Comparison of ENCODE assay signal across 8 cellular contexts in the genomic region with DNA sequence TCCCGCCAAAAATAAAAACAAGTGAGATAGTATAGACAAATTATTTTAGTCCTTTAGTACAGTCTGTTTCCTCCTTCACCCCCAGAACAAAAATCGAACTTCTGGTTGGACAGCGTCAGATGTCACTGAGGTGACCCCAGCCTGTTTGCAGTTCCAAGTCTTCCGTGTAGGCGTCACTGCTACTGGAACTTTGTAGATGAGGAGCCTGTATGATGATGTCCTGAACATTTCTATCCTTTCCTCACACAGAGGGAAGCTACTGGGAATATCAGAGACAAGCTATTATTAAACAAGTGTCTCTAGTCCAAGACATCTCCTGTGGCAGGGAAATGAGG. TPM values are rescaled to one million over a fixed set of nuclear protein-coding genes. Genes with fewer than 3 reads are reported as not detected.
DNase-seq lines count a peak whose midpoint lies in the region; ATAC-seq, FAIRE-seq and TF ChIP-seq lines count a peak whose summit lies in the region.

No MANE protein-coding gene starts in this region.

- TF ChIP-seq POLR2A in endothelial cell of umbilical vein (IDR thresholded peaks at IDR 0.05; ENCODE audit: low read depth, low read length) = no peak

- no peak for ATAC-seq in activated CD4-positive, alpha-beta T cell treated with anti-CD3 and anti-CD28 coated beads for 36 hours
- ATAC-seq in GM21717 (IDR thresholded peaks at IDR 0.05; ENCODE audit: unreplicated experiment) (no peak), GM21576 (IDR thresholded peaks at IDR 0.05; ENCODE audit: unreplicated experiment) (no peak)

- DNase-seq in activated CD4-positive, alpha-beta T cell treated with anti-CD3 and anti-CD28 coated beads for 36 hours = no peak
- no peak for DNase-seq in activated CD4-positive, alpha-beta T cell treated with anti-CD3 and anti-CD28 coated beads for 1 hour
- DNase-seq in SJSA1 (ENCODE audit: low read depth in 1 of 2, low spot score in 2 of 2) (no peak), endothelial cell of umbilical vein (ENCODE audit: low read depth, low spot score) (peak; percentile 55), nephron progenitor cell (no peak), germinal center (ENCODE audit: low spot score) (no peak)

- H3K4me1 ChIP-seq in SJSA1 (replicated peaks) (peaks cover 44% of the 10 kb centered on the region), endothelial cell of umbilical vein (ENCODE audit: control insufficient read depth, extremely low read depth, insufficient read depth, low read length) (peaks cover 55% of the 10 kb centered on the region)

- H3K36me3 ChIP-seq in SJSA1 (peaks cover 52% of the 10 kb centered on the region), endothelial cell of umbilical vein (ENCODE audit: control insufficient read depth in 2 of 2, extremely low read depth in 1 of 2, insufficient read depth in 2 of 2, low read length in 2 of 2) (no peaks in the 10 kb centered on the region)

- H3K27ac Mint-ChIP-seq in activated CD4-positive, alpha-beta T cell treated with anti-CD3 and anti-CD28 coated beads for 36 hours = peak overlapping the region; percentile 95
- peak overlapping the region; percentile 97 for H3K27ac Mint-ChIP-seq in nephron progenitor cell

- peak overlapping the region; percentile 91; the same call in 1 of the 2 replicates for H3K27ac ChIP-seq in SJSA1
- peak overlapping the region; percentile 49 for H3K27ac ChIP-seq in endothelial cell of umbilical vein (ENCODE audit: insufficient read depth, low read depth, low read length)

- dilution Hi-C loops in endothelial cell of umbilical vein (cut with MboI; ENCODE audit: extremely low pct_ligation_motif_present, low sequenced_read_pairs) = loop anchor here (25.0 kb wide), 1 partner anchor 127 kb away; a partner anchor contains a TSS

- peak overlapping the region; percentile 38 for H3K4me2 ChIP-seq in endothelial cell of umbilical vein (ENCODE audit: insufficient read depth, low read length)

- FAIRE-seq in endothelial cell of umbilical vein (lab: Jason Lieb, UNC) = peak; percentile 47

- intact Hi-C loops in activated CD4-positive, alpha-beta T cell treated with anti-CD3 and anti-CD28 coated beads for 36 hours (cut with DNase I, micrococcal nuclease) = loop anchor here (5.0 kb wide), 2 partner anchors 37 to 348 kb away; no protein-coding TSS in a partner anchor
- intact Hi-C loops in endothelial cell of umbilical vein (cut with micrococcal nuclease) = loop anchor here (1.0 kb wide), 1 partner anchor 139 kb away; a partner anchor contains a TSS

- no peak overlapping the region for H3K9ac ChIP-seq in endothelial cell of umbilical vein (replicated peaks; ENCODE audit: extremely low read depth, insufficient read depth, low read length)

- POLR2A ChIA-PET in activated CD4-positive, alpha-beta T cell treated with anti-CD3 and anti-CD28 coated beads for 36 hours (lab: Charles Lee) = interaction anchor here (0.6 to 1.4 kb wide), 4 partner anchors 9 to 41 kb away, joined by 3 to 6 read pairs (median 4); a partner anchor contains a TSS
- POLR2A ChIA-PET in endothelial cell of umbilical vein (lab: Charles Lee) = interaction anchor here (1.0 to 2.9 kb wide), 3 partner anchors 18 to 114 kb away, joined by 4 to 13 read pairs (median 4); a partner anchor contains a TSS

- BruUV-seq in endothelial cell of umbilical vein (replicated peaks; lab: Mats Ljungman, UMichigan) = no TSS peak

- H4K20me1 ChIP-seq in endothelial cell of umbilical vein (replicated peaks; ENCODE audit: control insufficient read depth, extremely low read depth, insufficient read depth, low read length) = no peaks in the 10 kb centered on the region

- H3K4me1 Mint-ChIP-seq in activated CD4-positive, alpha-beta T cell treated with anti-CD3 and anti-CD28 coated beads for 36 hours = peaks cover 50% of the 10 kb centered on the region
- peaks cover 82% of the 10 kb centered on the region for H3K4me1 Mint-ChIP-seq in nephron progenitor cell

- H3K4me3 Mint-ChIP-seq in activated CD4-positive, alpha-beta T cell treated with anti-CD3 and anti-CD28 coated beads for 36 hours = peak overlapping the region; percentile 78
- peak overlapping the region; percentile 94 for H3K4me3 Mint-ChIP-seq in nephron progenitor cell

- no peaks in the 10 kb centered on the region for H3K9me3 Mint-ChIP-seq in activated CD4-positive, alpha-beta T cell treated with anti-CD3 and anti-CD28 coated beads for 36 hours (ENCODE audit: low read depth)
- H3K9me3 Mint-ChIP-seq in nephron progenitor cell = no peaks in the 10 kb centered on the region

- CTCF ChIA-PET in activated CD4-positive, alpha-beta T cell treated with anti-CD3 and anti-CD28 coated beads for 36 hours (lab: Charles Lee) = interaction anchor here (1.0 to 4.5 kb wide), 9 partner anchors 8 to 129 kb away, joined by 3 to 74 read pairs (median 8); a partner anchor contains a TSS
- CTCF ChIA-PET in endothelial cell of umbilical vein (lab: Charles Lee) = interaction anchor here (0.9 to 15.8 kb wide), 8 partner anchors 11 to 133 kb away, joined by 3 to 584 read pairs (median 4); a partner anchor contains a TSS

- H3K27me3 Mint-ChIP-seq in activated CD4-positive, alpha-beta T cell treated with anti-CD3 and anti-CD28 coated beads for 36 hours = no peaks in the 10 kb centered on the region
- H3K27me3 Mint-ChIP-seq in nephron progenitor cell (ENCODE audit: low read depth, poor library complexity) = no peaks in the 10 kb centered on the region

- TF ChIP-seq CTCF in endothelial cell of umbilical vein (IDR thresholded peaks at IDR 0.05; ENCODE audit: extremely low read depth in 1 of 2, insufficient read depth in 1 of 2, low read depth in 1 of 2, low read length in 2 of 2) (peak in 1 of 2 donors; percentile 6), nephron progenitor cell (IDR thresholded peaks at IDR 0.05) (no peak)

- no peaks in the 10 kb centered on the region for H3K9me3 ChIP-seq in SJSA1 (replicated peaks)
- H3K9me3 ChIP-seq in endothelial cell of umbilical vein (replicated peaks; ENCODE audit: control insufficient read depth, insufficient read depth, low read length) = no peaks in the 10 kb centered on the region

- H2AFZ ChIP-seq in endothelial cell of umbilical vein (ENCODE audit: low read depth, low read length) = no peak overlapping the region

- H3K27me3 ChIP-seq in SJSA1 (replicated peaks) (no peaks in the 10 kb centered on the region), endothelial cell of umbilical vein (ENCODE audit: control insufficient read depth in 2 of 2, insufficient read depth in 2 of 2, low read length in 2 of 2) (no peaks in the 10 kb centered on the region)

- H3K9me1 ChIP-seq in endothelial cell of umbilical vein (replicated peaks; ENCODE audit: control insufficient read depth, extremely low read depth, insufficient read depth, low read length) = no peaks in the 10 kb centered on the region

- H3K36me3 Mint-ChIP-seq in activated CD4-positive, alpha-beta T cell treated with anti-CD3 and anti-CD28 coated beads for 36 hours (ENCODE audit: low read depth) = peaks cover 10% of the 10 kb centered on the region
- H3K36me3 Mint-ChIP-seq in nephron progenitor cell (ENCODE audit: low read depth) = no peaks in the 10 kb centered on the region

- peaks cover 35% of the 10 kb centered on the region for H3K79me2 ChIP-seq in endothelial cell of umbilical vein (ENCODE audit: control insufficient read depth, insufficient read depth, low read length)

- H3K4me3 ChIP-seq in SJSA1 (peak overlapping the region; percentile 82), endothelial cell of umbilical vein (replicated peaks in 1 of 3; ENCODE audit: insufficient read depth in 1 of 3, low read depth in 1 of 3, low read length in 3 of 3) (peak overlapping the region in 1 of 3 experiments; percentile 41)

TF ChIP-seq in endothelial cell of umbilical vein, 7 proteins besides CTCF, POLR2A, EP300 and RAD21 (continues in another document):
- no peak for TF ChIP-seq MYC (IDR thresholded peaks at IDR 0.05; ENCODE audit: low read depth, low read length)

RNA-seq across cellular contexts. Expression of a gene that starts 0.9 kb away (rescaled TPM):
- 10 to 100 TPM; 21.3 to 26.3 TPM for total RNA-seq in activated CD4-positive, alpha-beta T cell treated with anti-CD3 and anti-CD28 coated beads for 36 hours
- total RNA-seq in SJSA1 (2014; rRNA removed; shearing (Covaris generic)) = 50.7 and 116 TPM in 2 replicates
- total RNA-seq in endothelial cell of umbilical vein = 58.2 and 59.0 TPM in 2 replicates
- polyA plus RNA-seq in endothelial cell of umbilical vein = 26.9 and 27.8 TPM in 2 replicates
- polyA plus RNA-seq in endothelial cell of umbilical vein (2011; cell fraction: cytosol; rRNA removed) = 27.0 and 28.4 TPM in 2 replicates
- polyA plus RNA-seq in endothelial cell of umbilical vein (2011; cell fraction: nucleus; rRNA removed) = 31.4 and 38.2 TPM in 2 replicates
- polyA plus RNA-seq in endothelial cell of umbilical vein (2012) = 37.4 and 43.1 TPM in 2 replicates
- 57.0 and 59.8 TPM in 2 replicates for polyA minus RNA-seq in endothelial cell of umbilical vein
- 31.0 TPM for polyA minus RNA-seq in endothelial cell of umbilical vein (2011; cell fraction: cytosol; rRNA and poly(A)+ RNA removed)
- 30.9 and 35.3 TPM in 2 replicates for polyA minus RNA-seq in endothelial cell of umbilical vein (2011; cell fraction: nucleus; rRNA and poly(A)+ RNA removed)

RNA-seq across cellular contexts. Expression of a gene that starts 18.1 kb away (rescaled TPM):
- total RNA-seq in activated CD4-positive, alpha-beta T cell treated with anti-CD3 and anti-CD28 coated beads for 36 hours = 100 to 1,000 TPM; 271 to 368 TPM
- total RNA-seq in SJSA1 (2014; rRNA removed; shearing (Covaris generic)) = 535 and 581 TPM in 2 replicates
- 309 and 316 TPM in 2 replicates for total RNA-seq in endothelial cell of umbilical vein
- polyA plus RNA-seq in endothelial cell of umbilical vein = 133 and 147 TPM in 2 replicates
- polyA plus RNA-seq in endothelial cell of umbilical vein (2011; cell fraction: cytosol; rRNA removed) = 128 and 129 TPM in 2 replicates
- 353 and 457 TPM in 2 replicates for polyA plus RNA-seq in endothelial cell of umbilical vein (2011; cell fraction: nucleus; rRNA removed)
- polyA plus RNA-seq in endothelial cell of umbilical vein (2012) = 229 and 250 TPM in 2 replicates
- polyA minus RNA-seq in endothelial cell of umbilical vein = 482 and 618 TPM in 2 replicates
- polyA minus RNA-seq in endothelial cell of umbilical vein (2011; cell fraction: cytosol; rRNA and poly(A)+ RNA removed) = 249 TPM
- polyA minus RNA-seq in endothelial cell of umbilical vein (2011; cell fraction: nucleus; rRNA and poly(A)+ RNA removed) = 376 and 579 TPM in 2 replicates

RNA-seq across cellular contexts. Expression of a gene that starts 33.8 kb away (rescaled TPM):
- total RNA-seq in activated CD4-positive, alpha-beta T cell treated with anti-CD3 and anti-CD28 coated beads for 36 hours = under 1 TPM in 1 of 2 experiments, not detected in 1; 0.14 TPM
- total RNA-seq in SJSA1 (2014; rRNA removed; shearing (Covaris generic)) = 16.7 and 27.3 TPM in 2 replicates
- total RNA-seq in endothelial cell of umbilical vein = 27.7 and 28.5 TPM in 2 replicates
- 15.8 and 16.5 TPM in 2 replicates for polyA plus RNA-seq in endothelial cell of umbilical vein
- 17.2 and 18.8 TPM in 2 replicates for polyA plus RNA-seq in endothelial cell of umbilical vein (2011; cell fraction: cytosol; rRNA removed)
- 47.0 and 57.2 TPM in 2 replicates for polyA plus RNA-seq in endothelial cell of umbilical vein (2011; cell fraction: nucleus; rRNA removed)
- polyA plus RNA-seq in endothelial cell of umbilical vein (2012) = 17.5 and 21.4 TPM in 2 replicates
- 13.2 and 16.3 TPM in 2 replicates for polyA minus RNA-seq in endothelial cell of umbilical vein
- 1.1 TPM for polyA minus RNA-seq in endothelial cell of umbilical vein (2011; cell fraction: cytosol; rRNA and poly(A)+ RNA removed)
- 11.7 and 18.9 TPM in 2 replicates for polyA minus RNA-seq in endothelial cell of umbilical vein (2011; cell fraction: nucleus; rRNA and poly(A)+ RNA removed)

Comparison
In these comparisons a context has a peak if more than half of its experiments do, and no peak if none do; other contexts are left out.
1. RNA of a gene that starts 33.8 kb away (total RNA-seq): 27.7 to 28.5 TPM in endothelial cell of umbilical vein and 16.7 to 27.3 TPM in SJSA1; 0.14 TPM in activated CD4-positive, alpha-beta T cell treated with anti-CD3 and anti-CD28 coated beads for 36 hours; every median in the first group is over 10 times any median in the second.